In the genomic region with DNA sequence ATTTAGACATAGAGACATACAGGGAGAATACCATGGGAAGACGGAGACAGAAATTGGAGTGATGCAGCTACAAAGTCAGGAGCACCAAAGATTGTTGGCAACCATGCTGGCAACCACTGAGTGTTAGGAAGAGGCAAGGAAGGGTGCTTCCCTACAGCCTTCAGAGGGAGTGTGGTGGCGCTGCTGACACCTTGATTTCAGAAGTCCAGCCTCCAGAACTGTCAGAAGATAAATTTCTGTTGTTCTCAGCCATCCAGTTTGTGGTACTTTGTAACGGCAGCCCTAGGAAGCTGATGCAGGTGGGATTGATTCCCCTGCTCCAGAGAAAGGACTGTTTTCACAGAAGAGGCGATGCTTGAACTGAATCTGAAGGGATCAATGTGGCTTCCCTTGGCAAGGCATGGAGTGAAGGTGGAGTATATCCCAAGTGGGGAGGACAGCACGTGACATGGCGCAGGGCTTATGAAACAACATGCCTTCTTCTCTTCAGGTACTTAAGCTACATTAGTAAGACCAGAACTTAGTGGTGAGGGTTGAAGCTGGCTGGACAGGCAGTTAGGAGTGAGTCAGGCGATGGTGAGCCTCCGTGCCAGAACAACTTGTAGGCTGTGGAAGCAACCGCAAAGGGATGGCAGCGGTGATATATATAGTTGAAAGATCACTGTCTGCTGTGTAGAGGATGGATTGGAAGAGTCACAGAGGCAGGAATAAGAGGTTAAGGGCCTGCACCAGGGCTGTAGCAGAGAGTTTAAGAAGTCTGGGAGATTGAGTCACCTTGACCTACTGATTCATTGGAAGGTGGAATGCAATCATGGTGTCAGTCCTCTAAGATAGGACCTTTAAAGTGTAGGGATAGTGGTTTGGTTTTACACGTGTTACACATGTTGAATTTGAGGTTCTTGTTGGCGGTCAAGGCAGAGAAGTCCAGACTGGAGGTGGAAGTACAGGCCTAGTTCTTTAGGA, we compare ENCODE assay signal across 1 cellular context.
TF ChIP-seq lines count a peak whose summit lies in the region.

No MANE protein-coding gene starts in this region.

TF ChIP-seq in K562, 482 proteins besides CTCF, POLR2A, EP300 and RAD21 (continued from another document and continues in another):
- TF ChIP-seq ZNF778 (CRISPR knock-in tag; IDR thresholded peaks at IDR 0.05): no peak
- no peak for TF ChIP-seq ZNF143 (CRISPR knock-in tag; IDR thresholded peaks at IDR 0.05)
- TF ChIP-seq HDAC1 (IDR thresholded peaks at IDR 0.05): 0 out of 4 replicates have a peak, but pooled peaks of 1 of the 2 experiments have one; percentile 8
- TF ChIP-seq, protein P1, sequence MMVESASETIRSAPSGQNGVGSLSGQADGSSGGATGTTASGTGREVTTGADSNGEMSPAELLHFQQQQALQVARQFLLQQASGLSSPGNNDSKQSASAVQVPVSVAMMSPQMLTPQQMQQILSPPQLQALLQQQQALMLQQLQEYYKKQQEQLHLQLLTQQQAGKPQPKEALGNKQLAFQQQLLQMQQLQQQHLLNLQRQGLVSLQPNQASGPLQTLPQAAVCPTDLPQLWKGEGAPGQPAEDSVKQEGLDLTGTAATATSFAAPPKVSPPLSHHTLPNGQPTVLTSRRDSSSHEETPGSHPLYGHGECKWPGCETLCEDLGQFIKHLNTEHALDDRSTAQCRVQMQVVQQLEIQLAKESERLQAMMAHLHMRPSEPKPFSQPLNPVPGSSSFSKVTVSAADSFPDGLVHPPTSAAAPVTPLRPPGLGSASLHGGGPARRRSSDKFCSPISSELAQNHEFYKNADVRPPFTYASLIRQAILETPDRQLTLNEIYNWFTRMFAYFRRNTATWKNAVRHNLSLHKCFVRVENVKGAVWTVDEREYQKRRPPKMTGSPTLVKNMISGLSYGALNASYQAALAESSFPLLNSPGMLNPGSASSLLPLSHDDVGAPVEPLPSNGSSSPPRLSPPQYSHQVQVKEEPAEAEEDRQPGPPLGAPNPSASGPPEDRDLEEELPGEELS (CRISPR knock-in tag; IDR thresholded peaks at IDR 0.05; ENCODE audit: borderline replicate concordance): no peak
- no peak for TF ChIP-seq PCBP2 (IDR thresholded peaks at IDR 0.05; ENCODE audit: low read depth, low read length, poor library complexity, severe bottlenecking)
- no peak for TF ChIP-seq CHCHD3 (CRISPR knock-in tag; IDR thresholded peaks at IDR 0.05)
- TF ChIP-seq REST (CRISPR knock-in tag; IDR thresholded peaks at IDR 0.05; ENCODE audit: low read depth): 0 out of 2 replicates have a peak, but pooled peaks have one; percentile 21
- TF ChIP-seq ETV5 (CRISPR knock-in tag; IDR thresholded peaks at IDR 0.05; ENCODE audit: low read depth): no peak
- peak; percentile 61 for TF ChIP-seq CBFA2T3 (IDR thresholded peaks at IDR 0.05)
- no peak for TF ChIP-seq DPF2 (IDR thresholded peaks at IDR 0.05)
- TF ChIP-seq PBX2 (CRISPR knock-in tag; IDR thresholded peaks at IDR 0.05; ENCODE audit: low read depth): no peak
- peak; percentile 68 for TF ChIP-seq PBX2 (tag; conservative IDR thresholded peaks at IDR 0.05; ENCODE audit: low read depth)
- no peak for TF ChIP-seq KLF6 (CRISPR knock-in tag; IDR thresholded peaks at IDR 0.05; ENCODE audit: borderline replicate concordance)
- TF ChIP-seq, protein P2, sequence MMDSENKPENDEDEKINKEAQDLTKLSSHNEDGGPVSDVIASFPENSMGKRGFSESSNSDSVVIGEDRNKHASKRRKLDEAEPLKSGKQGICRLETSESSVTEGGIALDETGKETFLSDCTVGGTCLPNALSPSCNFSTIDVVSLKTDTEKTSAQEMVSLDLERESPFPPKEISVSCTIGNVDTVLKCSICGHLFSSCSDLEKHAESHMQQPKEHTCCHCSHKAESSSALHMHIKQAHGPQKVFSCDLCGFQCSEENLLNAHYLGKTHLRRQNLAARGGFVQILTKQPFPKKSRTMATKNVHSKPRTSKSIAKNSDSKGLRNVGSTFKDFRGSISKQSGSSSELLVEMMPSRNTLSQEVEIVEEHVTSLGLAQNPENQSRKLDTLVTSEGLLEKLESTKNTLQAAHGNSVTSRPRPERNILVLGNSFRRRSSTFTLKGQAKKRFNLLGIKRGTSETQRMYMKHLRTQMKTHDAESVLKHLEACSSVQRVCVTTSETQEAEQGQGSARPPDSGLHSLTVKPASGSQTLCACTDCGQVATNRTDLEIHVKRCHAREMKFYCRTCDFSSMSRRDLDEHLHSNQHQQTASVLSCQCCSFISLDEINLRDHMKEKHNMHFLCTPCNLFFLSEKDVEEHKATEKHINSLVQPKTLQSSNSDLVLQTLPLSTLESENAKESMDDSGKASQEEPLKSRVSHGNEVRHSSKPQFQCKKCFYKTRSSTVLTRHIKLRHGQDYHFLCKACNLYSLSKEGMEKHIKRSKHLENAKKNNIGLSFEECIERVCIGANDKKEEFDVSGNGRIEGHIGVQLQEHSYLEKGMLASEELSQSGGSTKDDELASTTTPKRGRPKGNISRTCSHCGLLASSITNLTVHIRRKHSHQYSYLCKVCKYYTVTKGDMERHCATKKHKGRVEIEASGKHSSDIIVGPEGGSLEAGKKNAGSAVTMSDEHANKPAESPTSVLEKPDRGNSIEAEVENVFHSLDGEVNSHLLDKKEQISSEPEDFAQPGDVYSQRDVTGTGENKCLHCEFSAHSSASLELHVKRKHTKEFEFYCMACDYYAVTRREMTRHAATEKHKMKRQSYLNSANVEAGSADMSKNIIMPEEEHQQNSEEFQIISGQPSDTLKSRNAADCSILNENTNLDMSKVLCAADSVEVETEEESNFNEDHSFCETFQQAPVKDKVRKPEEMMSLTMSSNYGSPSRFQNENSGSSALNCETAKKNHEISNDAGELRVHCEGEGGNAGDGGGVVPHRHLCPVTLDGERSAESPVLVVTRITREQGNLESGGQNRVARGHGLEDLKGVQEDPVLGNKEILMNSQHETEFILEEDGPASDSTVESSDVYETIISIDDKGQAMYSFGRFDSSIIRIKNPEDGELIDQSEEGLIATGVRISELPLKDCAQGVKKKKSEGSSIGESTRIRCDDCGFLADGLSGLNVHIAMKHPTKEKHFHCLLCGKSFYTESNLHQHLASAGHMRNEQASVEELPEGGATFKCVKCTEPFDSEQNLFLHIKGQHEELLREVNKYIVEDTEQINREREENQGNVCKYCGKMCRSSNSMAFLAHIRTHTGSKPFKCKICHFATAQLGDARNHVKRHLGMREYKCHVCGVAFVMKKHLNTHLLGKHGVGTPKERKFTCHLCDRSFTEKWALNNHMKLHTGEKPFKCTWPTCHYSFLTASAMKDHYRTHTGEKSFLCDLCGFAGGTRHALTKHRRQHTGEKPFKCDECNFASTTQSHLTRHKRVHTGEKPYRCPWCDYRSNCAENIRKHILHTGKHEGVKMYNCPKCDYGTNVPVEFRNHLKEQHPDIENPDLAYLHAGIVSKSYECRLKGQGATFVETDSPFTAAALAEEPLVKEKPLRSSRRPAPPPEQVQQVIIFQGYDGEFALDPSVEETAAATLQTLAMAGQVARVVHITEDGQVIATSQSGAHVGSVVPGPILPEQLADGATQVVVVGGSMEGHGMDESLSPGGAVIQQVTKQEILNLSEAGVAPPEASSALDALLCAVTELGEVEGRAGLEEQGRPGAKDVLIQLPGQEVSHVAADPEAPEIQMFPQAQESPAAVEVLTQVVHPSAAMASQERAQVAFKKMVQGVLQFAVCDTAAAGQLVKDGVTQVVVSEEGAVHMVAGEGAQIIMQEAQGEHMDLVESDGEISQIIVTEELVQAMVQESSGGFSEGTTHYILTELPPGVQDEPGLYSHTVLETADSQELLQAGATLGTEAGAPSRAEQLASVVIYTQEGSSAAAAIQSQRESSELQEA (IDR thresholded peaks at IDR 0.05; ENCODE audit: low read depth): no peak
- TF ChIP-seq RBM34 (IDR thresholded peaks at IDR 0.05; ENCODE audit: borderline replicate concordance, insufficient read depth, low read length): no peak
- TF ChIP-seq, protein P3, sequence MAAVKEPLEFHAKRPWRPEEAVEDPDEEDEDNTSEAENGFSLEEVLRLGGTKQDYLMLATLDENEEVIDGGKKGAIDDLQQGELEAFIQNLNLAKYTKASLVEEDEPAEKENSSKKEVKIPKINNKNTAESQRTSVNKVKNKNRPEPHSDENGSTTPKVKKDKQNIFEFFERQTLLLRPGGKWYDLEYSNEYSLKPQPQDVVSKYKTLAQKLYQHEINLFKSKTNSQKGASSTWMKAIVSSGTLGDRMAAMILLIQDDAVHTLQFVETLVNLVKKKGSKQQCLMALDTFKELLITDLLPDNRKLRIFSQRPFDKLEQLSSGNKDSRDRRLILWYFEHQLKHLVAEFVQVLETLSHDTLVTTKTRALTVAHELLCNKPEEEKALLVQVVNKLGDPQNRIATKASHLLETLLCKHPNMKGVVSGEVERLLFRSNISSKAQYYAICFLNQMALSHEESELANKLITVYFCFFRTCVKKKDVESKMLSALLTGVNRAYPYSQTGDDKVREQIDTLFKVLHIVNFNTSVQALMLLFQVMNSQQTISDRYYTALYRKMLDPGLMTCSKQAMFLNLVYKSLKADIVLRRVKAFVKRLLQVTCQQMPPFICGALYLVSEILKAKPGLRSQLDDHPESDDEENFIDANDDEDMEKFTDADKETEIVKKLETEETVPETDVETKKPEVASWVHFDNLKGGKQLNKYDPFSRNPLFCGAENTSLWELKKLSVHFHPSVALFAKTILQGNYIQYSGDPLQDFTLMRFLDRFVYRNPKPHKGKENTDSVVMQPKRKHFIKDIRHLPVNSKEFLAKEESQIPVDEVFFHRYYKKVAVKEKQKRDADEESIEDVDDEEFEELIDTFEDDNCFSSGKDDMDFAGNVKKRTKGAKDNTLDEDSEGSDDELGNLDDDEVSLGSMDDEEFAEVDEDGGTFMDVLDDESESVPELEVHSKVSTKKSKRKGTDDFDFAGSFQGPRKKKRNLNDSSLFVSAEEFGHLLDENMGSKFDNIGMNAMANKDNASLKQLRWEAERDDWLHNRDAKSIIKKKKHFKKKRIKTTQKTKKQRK (IDR thresholded peaks at IDR 0.05; ENCODE audit: borderline replicate concordance, low read depth, low read length): no peak
- TF ChIP-seq ETV6 (IDR thresholded peaks at IDR 0.05; ENCODE audit: borderline replicate concordance in 1 of 2, low read depth in 2 of 2, low read length in 1 of 2): no peak
- TF ChIP-seq ETV6 (CRISPR knock-in tag; IDR thresholded peaks at IDR 0.05; ENCODE audit: borderline replicate concordance): no peak
- TF ChIP-seq ZNF274 (IDR thresholded peaks at IDR 0.05; ENCODE audit: borderline replicate concordance, low read depth, low read length): no peak
- TF ChIP-seq ZNF140 (CRISPR knock-in tag; IDR thresholded peaks at IDR 0.05): no peak
- no peak for TF ChIP-seq RBBP5 (IDR thresholded peaks at IDR 0.05; ENCODE audit: borderline replicate concordance, insufficient read depth, low read length, poor library complexity, severe bottlenecking)
- TF ChIP-seq FOXO4 (CRISPR knock-in tag; IDR thresholded peaks at IDR 0.05): 0 out of 2 replicates have a peak, but pooled peaks have one; percentile 62
- TF ChIP-seq, protein P4, sequence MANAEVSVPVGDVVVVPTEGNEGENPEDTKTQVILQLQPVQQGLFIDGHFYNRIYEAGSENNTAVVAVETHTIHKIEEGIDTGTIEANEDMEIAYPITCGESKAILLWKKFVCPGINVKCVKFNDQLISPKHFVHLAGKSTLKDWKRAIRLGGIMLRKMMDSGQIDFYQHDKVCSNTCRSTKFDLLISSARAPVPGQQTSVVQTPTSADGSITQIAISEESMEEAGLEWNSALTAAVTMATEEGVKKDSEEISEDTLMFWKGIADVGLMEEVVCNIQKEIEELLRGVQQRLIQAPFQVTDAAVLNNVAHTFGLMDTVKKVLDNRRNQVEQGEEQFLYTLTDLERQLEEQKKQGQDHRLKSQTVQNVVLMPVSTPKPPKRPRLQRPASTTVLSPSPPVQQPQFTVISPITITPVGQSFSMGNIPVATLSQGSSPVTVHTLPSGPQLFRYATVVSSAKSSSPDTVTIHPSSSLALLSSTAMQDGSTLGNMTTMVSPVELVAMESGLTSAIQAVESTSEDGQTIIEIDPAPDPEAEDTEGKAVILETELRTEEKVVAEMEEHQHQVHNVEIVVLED (CRISPR knock-in tag; IDR thresholded peaks at IDR 0.05): no peak
- TF ChIP-seq TGIF2 (CRISPR knock-in tag; IDR thresholded peaks at IDR 0.05): no peak
